ENCODE assay signal across 15 cellular contexts in the genomic region with DNA sequence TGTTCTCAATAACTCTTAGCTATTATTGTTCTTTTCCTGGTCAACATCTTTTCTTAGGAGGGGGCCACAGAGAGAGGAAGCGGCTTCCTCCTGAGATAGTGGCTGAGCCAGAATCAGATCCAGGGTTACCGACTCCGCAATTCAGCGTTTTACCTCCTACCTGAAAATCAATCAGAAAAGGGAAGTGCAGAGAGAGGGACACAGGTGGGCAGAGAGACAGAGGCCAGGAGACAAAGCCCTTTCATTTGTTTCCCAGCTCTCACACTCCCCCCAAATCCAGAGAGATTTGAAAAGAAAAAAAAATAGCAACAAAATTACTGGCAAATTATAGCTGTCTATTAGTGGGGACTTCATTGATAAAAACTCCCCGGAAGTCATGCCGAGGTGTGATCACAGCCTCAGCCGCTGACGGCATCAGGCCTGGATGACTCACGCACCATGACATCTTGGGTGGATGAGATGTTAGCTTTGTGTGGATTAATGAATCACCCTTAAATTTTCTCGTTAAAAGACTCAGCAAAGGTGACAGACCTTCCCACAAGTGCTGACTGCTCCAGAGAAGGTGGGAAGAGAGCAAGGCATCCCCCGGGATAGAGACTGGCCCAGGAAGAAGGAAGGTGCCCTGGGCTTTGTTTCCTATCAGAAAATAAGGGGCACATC.
DNase-seq lines count a peak whose midpoint lies in the region; ATAC-seq and TF ChIP-seq lines count a peak whose summit lies in the region.
"Had no signal": no experiment of that assay in that cellular context is flagged by ENCODE, and none has a peak within 500 bp of the region (broad histone marks: within the 10 kb centered on the region; RNA-seq: fewer than 3 reads in every experiment).

No MANE protein-coding gene starts in this region.

- H3K9me2 ChIP-seq in PC-9 (ENCODE audit: insufficient read depth), result no peaks in the 10 kb centered on the region

- TF ChIP-seq POLR2A in ovary (IDR thresholded peaks at IDR 0.05), result no peak

- DNase-seq in activated CD8-positive, alpha-beta T cell treated with anti-CD3 and anti-CD28 coated beads for 36 hours, result peak; percentile 15
- no peak for DNase-seq in activated CD8-positive, alpha-beta T cell treated with anti-CD3 and anti-CD28 coated beads, Interleukin-2, amount 10 ng/mL, durations not matched to agents 7 days and 5 days
- DNase-seq in PC-9 (peak; percentile 7 to 53), endodermal cell (peak; percentile 70), neuronal stem cell (ENCODE audit: low spot score) (no peak), ovary (no peak), HEK293T (ENCODE audit: extremely low spot score) (no peak)
- DNase-seq in stimulated activated CD8-positive, alpha-beta memory T cell treated with anti-CD3 and anti-CD28 coated beads, Interleukin-4, amount 100 ng/mL, for 48 hours, result peak; percentile 8
- DNase-seq: activated CD4-positive, alpha-beta memory T cell treated with anti-CD3 and anti-CD28 coated beads, Interleukin-2, amount 10 ng/mL, durations not matched to agents 7 days and 5 days; activated gamma-delta T cell; left ventricle myocardium superior; NCI-H1105 treated with DMSO at 0.1 percent for 48 hours; stimulated activated CD4-positive, alpha-beta T cell treated with anti-CD3 and anti-CD28 coated beads, Interleukin-1b, Interleukin-23, amount 100 ng/mL, for 48 hours; testis had no signal

- peaks cover 47% of the 10 kb centered on the region for H3K27me3 ChIP-seq in PC-9 (ENCODE audit: insufficient read depth, low read depth)
- H3K27me3 ChIP-seq in endodermal cell (ENCODE audit: control insufficient read depth, insufficient read depth, low read length, poor library complexity, severe bottlenecking), result no peaks in the 10 kb centered on the region
- H3K27me3 ChIP-seq in neuronal stem cell (ENCODE audit: control insufficient read depth in 3 of 3, insufficient read depth in 3 of 3, low read depth in 1 of 3, low read length in 3 of 3), result no peaks in the 10 kb centered on the region
- no peaks in the 10 kb centered on the region for H3K27me3 ChIP-seq in ovary
- H3K27me3 ChIP-seq: right atrium auricular region, testis had no signal

- no peak overlapping the region for H3K18ac ChIP-seq in neuronal stem cell (ENCODE audit: low read length)

- no TSS peak for BruUV-seq in PC-9 (replicated peaks; lab: Mats Ljungman, UMichigan)

- no peak overlapping the region for H3K4me3 Mint-ChIP-seq in activated CD8-positive, alpha-beta T cell treated with anti-CD3 and anti-CD28 coated beads for 36 hours
- H3K4me3 Mint-ChIP-seq in activated CD8-positive, alpha-beta T cell treated with anti-CD3 and anti-CD28 coated beads, Interleukin-2, amount 10 ng/mL, durations not matched to agents 7 days and 5 days, result no peak overlapping the region
- H3K4me3 Mint-ChIP-seq in endodermal cell, result no peak overlapping the region
- H3K4me3 Mint-ChIP-seq: activated CD4-positive, alpha-beta memory T cell treated with anti-CD3 and anti-CD28 coated beads, Interleukin-2, amount 10 ng/mL, durations not matched to agents 7 days and 5 days had no signal

- no peak overlapping the region for H3K4ac ChIP-seq in neuronal stem cell (ENCODE audit: low read length)

- H3K79me2 ChIP-seq in PC-9 (ENCODE audit: low read depth), result no peaks in the 10 kb centered on the region

- no peak overlapping the region for H2AK5ac ChIP-seq in neuronal stem cell (ENCODE audit: low read depth, low read length)

- ATAC-seq in activated CD8-positive, alpha-beta T cell treated with anti-CD3 and anti-CD28 coated beads for 36 hours, result no peak
- ATAC-seq in activated CD8-positive, alpha-beta T cell treated with anti-CD3 and anti-CD28 coated beads, Interleukin-2, amount 10 ng/mL, durations not matched to agents 7 days and 5 days, result no peak
- ATAC-seq: left ventricle myocardium superior had no signal

- peaks cover 1% of the 10 kb centered on the region for H3K27me3 Mint-ChIP-seq in activated CD8-positive, alpha-beta T cell treated with anti-CD3 and anti-CD28 coated beads for 36 hours
- no peaks in the 10 kb centered on the region for H3K27me3 Mint-ChIP-seq in activated CD8-positive, alpha-beta T cell treated with anti-CD3 and anti-CD28 coated beads, Interleukin-2, amount 10 ng/mL, durations not matched to agents 7 days and 5 days (ENCODE audit: low read depth)
- H3K27me3 Mint-ChIP-seq in endodermal cell (ENCODE audit: insufficient read depth), result no peaks in the 10 kb centered on the region

- H2BK120ac ChIP-seq in neuronal stem cell (ENCODE audit: low read depth, low read length), result no peak overlapping the region

- H3K27ac ChIP-seq in PC-9, result no peak overlapping the region
- H3K27ac ChIP-seq in endodermal cell (ENCODE audit: low read depth, low read length), result no peak overlapping the region
- H3K27ac ChIP-seq in neuronal stem cell (replicated peaks; ENCODE audit: low read length), result no peak overlapping the region
- no peak overlapping the region for H3K27ac ChIP-seq in ovary
- H3K27ac ChIP-seq: right atrium auricular region, testis had no signal

- H3K4me2 ChIP-seq in PC-9, result no peak overlapping the region
- H3K4me2 ChIP-seq in neuronal stem cell (ENCODE audit: insufficient read depth, low read length, poor library complexity, severe bottlenecking), result no peak overlapping the region

- no peak overlapping the region for H3K27ac Mint-ChIP-seq in activated CD8-positive, alpha-beta T cell treated with anti-CD3 and anti-CD28 coated beads for 36 hours
- no peak overlapping the region for H3K27ac Mint-ChIP-seq in activated CD8-positive, alpha-beta T cell treated with anti-CD3 and anti-CD28 coated beads, Interleukin-2, amount 10 ng/mL, durations not matched to agents 7 days and 5 days
- H3K27ac Mint-ChIP-seq in endodermal cell, result peak overlapping the region; percentile 3
- H3K27ac Mint-ChIP-seq: activated CD4-positive, alpha-beta memory T cell treated with anti-CD3 and anti-CD28 coated beads, Interleukin-2, amount 10 ng/mL, durations not matched to agents 7 days and 5 days had no signal

- no peak overlapping the region for H3K23ac ChIP-seq in neuronal stem cell (ENCODE audit: low read depth, low read length, poor library complexity)

- H3K9ac ChIP-seq in endodermal cell (ENCODE audit: extremely low read depth, low read length, poor library complexity, severe bottlenecking) (no peak overlapping the region), neuronal stem cell (ENCODE audit: low read depth, low read length, poor library complexity) (no peak overlapping the region)

- no peak overlapping the region for H2BK5ac ChIP-seq in neuronal stem cell (ENCODE audit: low read length)

- H3K36me3 Mint-ChIP-seq in activated CD8-positive, alpha-beta T cell treated with anti-CD3 and anti-CD28 coated beads for 36 hours (ENCODE audit: low read depth), result no peaks in the 10 kb centered on the region
- H3K36me3 Mint-ChIP-seq in activated CD8-positive, alpha-beta T cell treated with anti-CD3 and anti-CD28 coated beads, Interleukin-2, amount 10 ng/mL, durations not matched to agents 7 days and 5 days (ENCODE audit: low read depth), result no peaks in the 10 kb centered on the region
- no peaks in the 10 kb centered on the region for H3K36me3 Mint-ChIP-seq in endodermal cell (ENCODE audit: low read depth)

- no peaks in the 10 kb centered on the region for H3K4me1 Mint-ChIP-seq in activated CD8-positive, alpha-beta T cell treated with anti-CD3 and anti-CD28 coated beads for 36 hours (ENCODE audit: low read depth)
- H3K4me1 Mint-ChIP-seq in activated CD8-positive, alpha-beta T cell treated with anti-CD3 and anti-CD28 coated beads, Interleukin-2, amount 10 ng/mL, durations not matched to agents 7 days and 5 days (ENCODE audit: low read depth), result peaks cover 4% of the 10 kb centered on the region
- H3K4me1 Mint-ChIP-seq in endodermal cell, result peaks cover 8% of the 10 kb centered on the region
- H3K4me1 Mint-ChIP-seq: activated CD4-positive, alpha-beta memory T cell treated with anti-CD3 and anti-CD28 coated beads, Interleukin-2, amount 10 ng/mL, durations not matched to agents 7 days and 5 days had no signal

- H3K14ac ChIP-seq in neuronal stem cell (ENCODE audit: low read length), result no peak overlapping the region

- intact Hi-C loops in activated CD8-positive, alpha-beta T cell treated with anti-CD3 and anti-CD28 coated beads for 36 hours (cut with micrococcal nuclease), result no loop called here
- intact Hi-C loops in PC-9 (cut with micrococcal nuclease; ENCODE audit: unreplicated experiment), result no loop called here
- intact Hi-C loops in ovary (cut with DNase I), result no loop called here

- no peak overlapping the region for H4K91ac ChIP-seq in neuronal stem cell (ENCODE audit: low read depth, low read length, poor library complexity)

- H2BK12ac ChIP-seq in neuronal stem cell (ENCODE audit: low read length), result no peak overlapping the region

- TF ChIP-seq EP300 in ovary (IDR thresholded peaks at IDR 0.05), result no peak

- H4K20me1 ChIP-seq in PC-9 (ENCODE audit: insufficient read depth), result no peaks in the 10 kb centered on the region

- H3K4me1 ChIP-seq in PC-9 (replicated peaks; ENCODE audit: insufficient read depth), result no peaks in the 10 kb centered on the region
- no peaks in the 10 kb centered on the region for H3K4me1 ChIP-seq in endodermal cell (ENCODE audit: control insufficient read depth, insufficient read depth, low read length)
- no peaks in the 10 kb centered on the region for H3K4me1 ChIP-seq in neuronal stem cell (ENCODE audit: control insufficient read depth in 2 of 2, insufficient read depth in 1 of 2, low read depth in 1 of 2, low read length in 2 of 2)
- no peaks in the 10 kb centered on the region for H3K4me1 ChIP-seq in ovary (ENCODE audit: insufficient read depth)
- H3K4me1 ChIP-seq: right atrium auricular region, testis had no signal

- H3K79me1 ChIP-seq in neuronal stem cell (ENCODE audit: low read depth, low read length), result no peaks in the 10 kb centered on the region

- CTCF ChIA-PET in activated CD8-positive, alpha-beta T cell treated with anti-CD3 and anti-CD28 coated beads for 36 hours (lab: Charles Lee), result interaction anchor here (2.7 kb wide), 1 partner anchor 122 kb away, joined by 7 read pairs; no protein-coding TSS in a partner anchor
- CTCF ChIA-PET in activated CD8-positive, alpha-beta T cell treated with anti-CD3 and anti-CD28 coated beads, Interleukin-2, amount 10 ng/mL, durations not matched to agents 7 days and 5 days (lab: Charles Lee), result interaction anchor here (0.8 kb wide), 1 partner anchor 87 kb away, joined by 3 read pairs; no protein-coding TSS in a partner anchor
- CTCF ChIA-PET in PC-9 (lab: Charles Lee) (no interaction called here), HEK293T (lab: Yijun Ruan, JAX) (no interaction called here)

- H4K8ac ChIP-seq in neuronal stem cell (ENCODE audit: low read depth, low read length), result no peak overlapping the region

- 62 to 68% methylated on average over 4 to 11 of the region's 11 CpGs for WGBS in endodermal cell (ENCODE audit: insufficient coverage in 1 of 2, insufficient read length in 1 of 2), 2 experiments
- WGBS in neuronal stem cell (ENCODE audit: extremely low coverage in 2 of 2, insufficient read length in 2 of 2, insufficient replicate concordance in 1 of 2), 2 donors, result no CpG with 5 or more reads among the region's 11 CpGs
- WGBS in ovary, 3 donors, result 79 to 83% (median 82%) methylated on average over 11 of the region's 11 CpGs

- no peaks in the 10 kb centered on the region for H3K9me3 Mint-ChIP-seq in activated CD8-positive, alpha-beta T cell treated with anti-CD3 and anti-CD28 coated beads for 36 hours
- H3K9me3 Mint-ChIP-seq in activated CD8-positive, alpha-beta T cell treated with anti-CD3 and anti-CD28 coated beads, Interleukin-2, amount 10 ng/mL, durations not matched to agents 7 days and 5 days (ENCODE audit: insufficient read depth), result no peaks in the 10 kb centered on the region
- H3K9me3 Mint-ChIP-seq in endodermal cell, result no peaks in the 10 kb centered on the region
- H3K9me3 Mint-ChIP-seq: activated CD4-positive, alpha-beta memory T cell treated with anti-CD3 and anti-CD28 coated beads, Interleukin-2, amount 10 ng/mL, durations not matched to agents 7 days and 5 days had no signal

- H3K9me3 ChIP-seq in PC-9 (ENCODE audit: insufficient read depth, low read depth) (no peaks in the 10 kb centered on the region), endodermal cell (ENCODE audit: control insufficient read depth, low read length) (no peaks in the 10 kb centered on the region), neuronal stem cell (replicated peaks in 1 of 2; ENCODE audit: control insufficient read depth in 2 of 2, insufficient read depth in 1 of 2, low read depth in 1 of 2, low read length in 2 of 2) (no peaks in the 10 kb centered on the region), ovary (no peaks in the 10 kb centered on the region)
- H3K9me3 ChIP-seq: right atrium auricular region, testis had no signal

- H3K36me3 ChIP-seq in PC-9 (ENCODE audit: low read depth) (no peaks in the 10 kb centered on the region), endodermal cell (ENCODE audit: control insufficient read depth, insufficient read depth, low read length) (no peaks in the 10 kb centered on the region), neuronal stem cell (replicated peaks in 1 of 2; ENCODE audit: control insufficient read depth in 2 of 2, insufficient read depth in 2 of 2, low read length in 2 of 2) (no peaks in the 10 kb centered on the region), ovary (no peaks in the 10 kb centered on the region)
- H3K36me3 ChIP-seq: right atrium auricular region had no signal

- H3K4me3 ChIP-seq in PC-9 (no peak overlapping the region), endodermal cell (ENCODE audit: low read length) (no peak overlapping the region), neuronal stem cell (ENCODE audit: low read length in 2 of 2) (no peak overlapping the region), ovary (no peak overlapping the region)
- H3K4me3 ChIP-seq: right atrium auricular region, testis had no signal

- no peak overlapping the region for H2AFZ ChIP-seq in PC-9
- H2AFZ ChIP-seq in neuronal stem cell (ENCODE audit: low read length), result no peak overlapping the region

- no peaks in the 10 kb centered on the region for H3F3A ChIP-seq in PC-9 (ENCODE audit: insufficient read depth, low read depth)

- POLR2A ChIA-PET in activated CD8-positive, alpha-beta T cell treated with anti-CD3 and anti-CD28 coated beads for 36 hours (lab: Charles Lee), result no interaction called here
- POLR2A ChIA-PET in activated CD8-positive, alpha-beta T cell treated with anti-CD3 and anti-CD28 coated beads, Interleukin-2, amount 10 ng/mL, durations not matched to agents 7 days and 5 days (lab: Charles Lee), result no interaction called here
- POLR2A ChIA-PET in PC-9 (lab: Charles Lee; ENCODE audit: unreplicated experiment), result no interaction called here
- POLR2A ChIA-PET in HEK293T (lab: Yijun Ruan, JAX), result no interaction called here

- H2BK15ac ChIP-seq in neuronal stem cell (ENCODE audit: low read length), result no peak overlapping the region

- TF ChIP-seq CTCF in activated CD8-positive, alpha-beta T cell treated with anti-CD3 and anti-CD28 coated beads for 36 hours (IDR thresholded peaks at IDR 0.05), result no peak
- TF ChIP-seq CTCF in PC-9 (conservative IDR thresholded peaks at IDR 0.05) (no peak), endodermal cell (conservative IDR thresholded peaks at IDR 0.05) (no peak), ovary (IDR thresholded peaks at IDR 0.05) (no peak)

Comparison
In these comparisons a context has a peak if more than half of its experiments do, and no peak if none do; other contexts are left out.
1. DNase-seq: peak in activated CD8-positive, alpha-beta T cell treated with anti-CD3 and anti-CD28 coated beads for 36 hours (single experiment), PC-9 (2 of 2), endodermal cell (single experiment) and stimulated activated CD8-positive, alpha-beta memory T cell treated with anti-CD3 and anti-CD28 coated beads, Interleukin-4, amount 100 ng/mL, for 48 hours (single experiment); none in activated CD8-positive, alpha-beta T cell treated with anti-CD3 and anti-CD28 coated beads, Interleukin-2, amount 10 ng/mL, durations not matched to agents 7 days and 5 days (single experiment), neuronal stem cell (single experiment), ovary (0 of 5) and HEK293T (single experiment).
2. CTCF ChIA-PET loops: an anchor here in activated CD8-positive, alpha-beta T cell treated with anti-CD3 and anti-CD28 coated beads for 36 hours (2.7 kb wide) and activated CD8-positive, alpha-beta T cell treated with anti-CD3 and anti-CD28 coated beads, Interleukin-2, amount 10 ng/mL, durations not matched to agents 7 days and 5 days (0.8 kb wide); none called in PC-9 and HEK293T.